In genomic region chr13:113490496-113491417, GRCh38 we compare ENCODE assay signal across 8 cellular contexts. TPM values are rescaled to one million over a fixed set of nuclear protein-coding genes. Genes with fewer than 3 reads are reported as not detected.
A peak's percentile ranks its signal among the peaks of the same experiment; 100 is the strongest.
DNase-seq lines count a peak whose midpoint lies in the region; ATAC-seq, FAIRE-seq and TF ChIP-seq lines count a peak whose summit lies in the region.

DCUN1D2 (minus strand) TSS chr13:113490711; CDS start chr13:113490669, 42 bp downstream.

- H3K9me3 ChIP-seq in right cardiac atrium (ENCODE audit: control insufficient read depth, low read length) (no peaks in the 10 kb centered on the region), vagina (no peaks in the 10 kb centered on the region)

- H3K4me3 ChIP-seq in right cardiac atrium (ENCODE audit: low read length) (peak within 1 kb of the TSS; percentile 68), rectal smooth muscle tissue (ENCODE audit: low read length) (peak within 1 kb of the TSS; percentile 81), vagina (peak within 1 kb of the TSS; percentile 84 to 93)

- H3K27ac ChIP-seq in right cardiac atrium (ENCODE audit: low read length): peak within 1 kb of the TSS; percentile 83
- H3K27ac ChIP-seq in rectal smooth muscle tissue (ENCODE audit: low read depth, low read length): peak within 1 kb of the TSS; percentile 81
- H3K27ac ChIP-seq in vagina: peak within 1 kb of the TSS; percentile 83

- H3K4me1 Mint-ChIP-seq in T-helper 1 cell treated with Interleukin-12 subunit alpha and Interleukin-12 subunit beta and Interleukin-4 antibody, amounts not matched to agents 30 μg/mL and 1 μg/mL, for 36 hours (ENCODE audit: low read depth): peaks cover 33% of the 10 kb centered on the region

- H3K4me1 ChIP-seq in right cardiac atrium (ENCODE audit: control insufficient read depth, insufficient read depth, low read length): peaks cover 8% of the 10 kb centered on the region
- H3K4me1 ChIP-seq in rectal smooth muscle tissue (ENCODE audit: control insufficient read depth, insufficient read depth, low read length): peaks cover 33% of the 10 kb centered on the region
- H3K4me1 ChIP-seq in vagina: peaks cover 65% of the 10 kb centered on the region

- H3K27me3 Mint-ChIP-seq in T-helper 1 cell treated with Interleukin-12 subunit alpha and Interleukin-12 subunit beta and Interleukin-4 antibody, amounts not matched to agents 30 μg/mL and 1 μg/mL, for 36 hours (ENCODE audit: low read depth): no peaks in the 10 kb centered on the region

- no peaks in the 10 kb centered on the region for H3K27me3 ChIP-seq in right cardiac atrium (ENCODE audit: control insufficient read depth, insufficient read depth)
- H3K27me3 ChIP-seq in rectal smooth muscle tissue (ENCODE audit: control insufficient read depth, insufficient read depth, low read length): no peaks in the 10 kb centered on the region
- no peaks in the 10 kb centered on the region for H3K27me3 ChIP-seq in vagina

- under 1% methylated on average over 115 of the region's 115 CpGs for WGBS in right cardiac atrium

- DNase-seq in GM12891 (ENCODE audit: insufficient read length, low spot score): peak; percentile 93
- DNase-seq in NCI-H1092 treated with DMSO at 0.1 percent for 48 hours (lab: John Stamatoyannopoulos, UW): peak; percentile 88
- peak; percentile 20 to 97 (median 91) for DNase-seq in anterior cingulate cortex (lab: John Stamatoyannopoulos, UW)
- peak; percentile 96 to 99 (median 98) for DNase-seq in right cardiac atrium
- DNase-seq in vagina (ENCODE audit: extremely low spot score in 2 of 2): peak in 1 of 2 donors; percentile 95

- H3K9ac ChIP-seq in rectal smooth muscle tissue (ENCODE audit: low read length): peak within 1 kb of the TSS; percentile 69

- no peak for TF ChIP-seq CTCF in vagina (IDR thresholded peaks at IDR 0.05)

- H3K36me3 Mint-ChIP-seq in T-helper 1 cell treated with Interleukin-12 subunit alpha and Interleukin-12 subunit beta and Interleukin-4 antibody, amounts not matched to agents 30 μg/mL and 1 μg/mL, for 36 hours (ENCODE audit: low read depth): peaks cover 2% of the 10 kb centered on the region

- intact Hi-C loops in right cardiac atrium (cut with DNase I): no loop called here
- intact Hi-C loops in vagina (cut with DNase I): no loop called here

- peaks cover 5% of the 10 kb centered on the region for H3K36me3 ChIP-seq in rectal smooth muscle tissue (ENCODE audit: control insufficient read depth, insufficient read depth, low read length)
- peaks cover 0 to 4% of the 10 kb centered on the region in 2 donors for H3K36me3 ChIP-seq in vagina

- H3K9me3 Mint-ChIP-seq in T-helper 1 cell treated with Interleukin-12 subunit alpha and Interleukin-12 subunit beta and Interleukin-4 antibody, amounts not matched to agents 30 μg/mL and 1 μg/mL, for 36 hours: no peaks in the 10 kb centered on the region

- FAIRE-seq in GM12891 (lab: Jason Lieb, UNC): peak; percentile 90

- ATAC-seq in HG02623 (IDR thresholded peaks at IDR 0.05; ENCODE audit: unreplicated experiment) (peak; percentile 83), right cardiac atrium (peak; percentile 96 to 97)

- H3K27ac Mint-ChIP-seq in T-helper 1 cell treated with Interleukin-12 subunit alpha and Interleukin-12 subunit beta and Interleukin-4 antibody, amounts not matched to agents 30 μg/mL and 1 μg/mL, for 36 hours: peak within 1 kb of the TSS; percentile 64

- H3K4me3 Mint-ChIP-seq in T-helper 1 cell treated with Interleukin-12 subunit alpha and Interleukin-12 subunit beta and Interleukin-4 antibody, amounts not matched to agents 30 μg/mL and 1 μg/mL, for 36 hours: peak within 1 kb of the TSS; percentile 91

- TF ChIP-seq POLR2A in GM12891 (IDR thresholded peaks at IDR 0.05; ENCODE audit: low read depth, low read length): peak; percentile 45; the same call in 1 of the 2 replicates
- peak in 1 of 2 donors; percentile 91 for TF ChIP-seq POLR2A in vagina (IDR thresholded peaks at IDR 0.05)

TF ChIP-seq in GM12891, 5 proteins besides CTCF, POLR2A, EP300 and RAD21:
- TF ChIP-seq POLR2AphosphoS5 (IDR thresholded peaks at IDR 0.05; ENCODE audit: low read depth, low read length): 0 out of 2 replicates have a peak, but pooled peaks have one; percentile 26
- TF ChIP-seq TAF1 (IDR thresholded peaks at IDR 0.05; ENCODE audit: low read depth, low read length): peak; percentile 29; the same call in 1 of the 2 replicates
- TF ChIP-seq POU2F2 (IDR thresholded peaks at IDR 0.05; ENCODE audit: low read depth, low read length): no peak
- TF ChIP-seq SPI1 (IDR thresholded peaks at IDR 0.05; ENCODE audit: low read depth, low read length): no peak
TF ChIP-seq in GM12891: peak in this region for 2.

RNA-seq across cellular contexts. Expression of gene DCUN1D2, which starts in this region (rescaled TPM):
- 5.4 TPM for polyA plus RNA-seq in GM12891 (2012; ENCODE audit: low read depth, missing spikeins)
- total RNA-seq in right cardiac atrium: 100 to 1,000 TPM; 124 to 160 (median 142) TPM
- 91.6 TPM for polyA plus RNA-seq in right cardiac atrium
- total RNA-seq in vagina: 13.3 TPM
